ENCODE assay signal across 16 cellular contexts in genomic region chr5:43839218-43839617, GRCh38.
A peak's percentile ranks its signal among the peaks of the same experiment; 100 is the strongest.
DNase-seq lines count a peak whose midpoint lies in the region; ATAC-seq and TF ChIP-seq lines count a peak whose summit lies in the region.
"Had no signal": no experiment of that assay in that cellular context is flagged by ENCODE, and none has a peak within 500 bp of the region (broad histone marks: within the 10 kb centered on the region; RNA-seq: fewer than 3 reads in every experiment).

No MANE protein-coding gene starts in this region.

- no peaks in the 10 kb centered on the region for H3K79me2 ChIP-seq in GM23248 (ENCODE audit: insufficient read depth)

- H3K27me3 ChIP-seq in GM23248 (replicated peaks; ENCODE audit: insufficient read depth): no peaks in the 10 kb centered on the region
- no peaks in the 10 kb centered on the region for H3K27me3 ChIP-seq in esophagus squamous epithelium
- H3K27me3 ChIP-seq: heart right ventricle had no signal

- H3K27ac ChIP-seq in GM23248: peak overlapping the region; percentile 48
- peak overlapping the region in 1 of 4 donors; percentile 13 for H3K27ac ChIP-seq in esophagus squamous epithelium

- H3K27ac Mint-ChIP-seq in T-cell: no peak overlapping the region
- H3K27ac Mint-ChIP-seq: WTC11 had no signal

- no peak overlapping the region for H3K9ac ChIP-seq in GM23248

- no peak overlapping the region for H3K4me3 Mint-ChIP-seq in T-cell
- H3K4me3 Mint-ChIP-seq: WTC11 had no signal

- H3K4me1 ChIP-seq in GM23248 (ENCODE audit: insufficient read depth) (peaks cover 26% of the 10 kb centered on the region), esophagus squamous epithelium (no peaks in the 10 kb centered on the region)

- H3K4me2 ChIP-seq in GM23248 (ENCODE audit: unreplicated experiment): no peak overlapping the region

- H4K20me1 ChIP-seq in GM23248 (ENCODE audit: insufficient read depth): no peaks in the 10 kb centered on the region

- H3K9me3 Mint-ChIP-seq in T-cell: peaks cover 5 to 18% (median 6%) of the 10 kb centered on the region in 3 donors

- H3K36me3 ChIP-seq in GM23248 (ENCODE audit: low read depth): no peaks in the 10 kb centered on the region
- no peaks in the 10 kb centered on the region for H3K36me3 ChIP-seq in esophagus squamous epithelium
- H3K36me3 ChIP-seq: heart right ventricle had no signal

- no peaks in the 10 kb centered on the region for H3K36me3 Mint-ChIP-seq in T-cell
- H3K36me3 Mint-ChIP-seq: WTC11 had no signal

- H3K4me3 ChIP-seq in GM23248: no peak overlapping the region
- no peak overlapping the region for H3K4me3 ChIP-seq in fibroblast of mammary gland (ENCODE audit: control insufficient read depth, low read depth, low read length)
- H3K4me3 ChIP-seq in esophagus squamous epithelium: no peak overlapping the region
- H3K4me3 ChIP-seq: heart right ventricle had no signal

- H3K9me3 ChIP-seq in GM23248 (ENCODE audit: low read depth) (no peaks in the 10 kb centered on the region), esophagus squamous epithelium (no peaks in the 10 kb centered on the region)
- H3K9me3 ChIP-seq: heart right ventricle had no signal

- no peak for ATAC-seq in T-cell (replicated peaks in 1 of 4)
- ATAC-seq: left colon, WTC11 had no signal

- intact Hi-C loops in esophagus squamous epithelium (cut with DNase I): no loop called here

- TF ChIP-seq CTCF in fibroblast of mammary gland (conservative IDR thresholded peaks at IDR 0.05; ENCODE audit: control insufficient read depth, insufficient read depth, low read depth, low read length) (no peak), esophagus squamous epithelium (IDR thresholded peaks at IDR 0.05) (no peak)

- peaks cover 17% of the 10 kb centered on the region for H3F3A ChIP-seq in GM23248 (ENCODE audit: insufficient read depth)

- H3K27me3 Mint-ChIP-seq in T-cell: no peaks in the 10 kb centered on the region

- H3K9me2 ChIP-seq in GM23248 (ENCODE audit: insufficient read depth): no peaks in the 10 kb centered on the region

- TF ChIP-seq POLR2A in esophagus squamous epithelium (IDR thresholded peaks at IDR 0.05): no peak

- POLR2A ChIA-PET in T-cell (lab: Charles Lee): no interaction called here

- peak; percentile 85 for DNase-seq in GM23248
- peak; percentile 64 for DNase-seq in amniotic epithelial cell (ENCODE audit: low read depth)
- peak; percentile 98 for DNase-seq in fibroblast of mammary gland (ENCODE audit: low read depth)
- DNase-seq in smooth muscle cell of the brain vasculature (ENCODE audit: low read depth, low spot score): peak; percentile 3
- DNase-seq in esophagus squamous epithelium (lab: John Stamatoyannopoulos, UW): no peak
- no peak for DNase-seq in T-cell
- DNase-seq in COLO829 (ENCODE audit: low spot score): no peak
- no peak for DNase-seq in NCI-H128 (lab: John Stamatoyannopoulos, UW; ENCODE audit: unreplicated experiment)
- DNase-seq: caudate nucleus, GF-D8, heart right ventricle, left colon, NCI-H2081 treated with DMSO at 0.1 percent for 48 hours, NCI-H82, SW 1271 had no signal

- CTCF ChIA-PET in T-cell (lab: Charles Lee): no interaction called here

- in situ Hi-C loops in GM23248 (cut with MboI): no loop called here

- H3K4me1 Mint-ChIP-seq in T-cell: no peaks in the 10 kb centered on the region

- no peak overlapping the region for H2AFZ ChIP-seq in GM23248

Comparison
In these comparisons a context has a peak if more than half of its experiments do, and no peak if none do; other contexts are left out.
1. DNase-seq: peak in GM23248 (single experiment), amniotic epithelial cell (single experiment), fibroblast of mammary gland (single experiment) and smooth muscle cell of the brain vasculature (single experiment); none in esophagus squamous epithelium (single experiment), T-cell (0 of 34), COLO829 (single experiment) and NCI-H128 (single experiment).